ENCODE assay signal across 13 cellular contexts in genomic region chr7:1288996-1289551, GRCh38. TPM values are rescaled to one million over a fixed set of nuclear protein-coding genes. Genes with fewer than 3 reads are reported as not detected.
"Had no signal": no experiment of that assay in that cellular context is flagged by ENCODE, and none has a peak within 500 bp of the region (broad histone marks: within the 10 kb centered on the region; RNA-seq: fewer than 3 reads in every experiment).

No MANE protein-coding gene starts in this region.

- H3K27ac Mint-ChIP-seq: activated CD8-positive, alpha-beta T cell treated with anti-CD3 and anti-CD28 coated beads for 36 hours; activated T-cell treated with anti-CD3 and anti-CD28 coated beads, Interleukin-2, amount 50 U/mL, for 72 hours had no signal

- H3K36me3 Mint-ChIP-seq: immature natural killer cell had no signal

- H3K36me3 ChIP-seq: ovary, SJSA1, tibial artery had no signal

- H3K27ac ChIP-seq: ovary, SJSA1, tibial artery had no signal

- DNase-seq: activated CD8-positive, alpha-beta memory T cell treated with anti-CD3 and anti-CD28 coated beads, Interleukin-2, amount 50 U/mL, for 4 hours; activated CD8-positive, alpha-beta T cell treated with anti-CD3 and anti-CD28 coated beads for 36 hours; activated naive CD4-positive, alpha-beta T cell treated with Interleukin-2 at 50 U/mL for 16 hours; activated T-cell treated with anti-CD3 and anti-CD28 coated beads, Interleukin-2, amount 50 U/mL, for 72 hours; effector memory CD4-positive, alpha-beta T cell; immature natural killer cell; left colon; ovary; T-helper 9 cell; tibial artery had no signal

- H3K4me3 ChIP-seq: ovary, SJSA1 had no signal

- H3K9me3 Mint-ChIP-seq: activated CD8-positive, alpha-beta T cell treated with anti-CD3 and anti-CD28 coated beads for 36 hours; activated T-cell treated with anti-CD3 and anti-CD28 coated beads, Interleukin-2, amount 50 U/mL, for 72 hours; immature natural killer cell; neural crest cell had no signal

- H3K9me3 ChIP-seq: ovary, SJSA1, tibial artery had no signal

- H3K27me3 ChIP-seq: ovary had no signal

- ATAC-seq: activated CD8-positive, alpha-beta T cell treated with anti-CD3 and anti-CD28 coated beads for 36 hours; activated T-cell treated with anti-CD3 and anti-CD28 coated beads, Interleukin-2, amount 50 U/mL, for 72 hours; left colon had no signal

RNA-seq across cellular contexts. Expression of gene UNCX, which starts 56.4 kb away (rescaled TPM):
- total RNA-seq: activated CD8-positive, alpha-beta T cell treated with anti-CD3 and anti-CD28 coated beads for 36 hours; activated T-cell treated with anti-CD3 and anti-CD28 coated beads, Interleukin-2, amount 50 U/mL, for 72 hours; left colon; mucosa of gallbladder; ovary; SJSA1 had no signal
- polyA plus RNA-seq: immature natural killer cell, ovary had no signal
